Comparison of ENCODE assay signal across 6 cellular contexts in the genomic region with DNA sequence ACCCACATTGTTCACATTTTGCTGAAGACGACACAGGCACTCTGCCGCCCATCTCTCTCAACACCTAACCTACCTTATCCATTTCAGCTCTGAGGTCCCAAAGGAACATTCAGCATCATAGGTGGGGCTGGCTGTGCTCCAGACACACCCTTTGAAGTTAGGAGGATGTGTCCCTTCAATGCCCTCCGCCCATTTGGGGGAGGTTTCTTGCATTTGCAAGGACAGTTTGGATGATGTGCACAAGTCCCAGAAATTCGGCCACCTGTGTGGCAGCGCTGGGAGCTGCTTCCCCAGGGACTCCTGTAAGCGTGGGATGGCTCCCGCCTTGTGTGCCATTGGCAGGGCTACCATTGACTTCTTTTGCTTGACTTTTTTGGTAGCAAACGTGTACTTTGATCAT.
"Had no signal": no experiment of that assay in that cellular context is flagged by ENCODE, and none has a peak within 500 bp of the region (broad histone marks: within the 10 kb centered on the region; RNA-seq: fewer than 3 reads in every experiment).

No MANE protein-coding gene starts in this region.

- H3K27ac Mint-ChIP-seq: IgD-negative memory B cell had no signal

- H3K27ac ChIP-seq: GM23248 had no signal

- H3K4me3 ChIP-seq: GM23248 had no signal

- DNase-seq: GM23248, GOT3, H7, HCEC 1CT, KBM-7 had no signal

- H3K9ac ChIP-seq: GM23248 had no signal

- H3K4me1 Mint-ChIP-seq: IgD-negative memory B cell had no signal

- H2AFZ ChIP-seq: GM23248 had no signal

- H3K27me3 Mint-ChIP-seq: IgD-negative memory B cell had no signal

- H3K4me3 Mint-ChIP-seq: IgD-negative memory B cell had no signal

- H3K36me3 Mint-ChIP-seq: IgD-negative memory B cell had no signal
